28 cellular contexts compared by ENCODE assay signal in the genomic region with DNA sequence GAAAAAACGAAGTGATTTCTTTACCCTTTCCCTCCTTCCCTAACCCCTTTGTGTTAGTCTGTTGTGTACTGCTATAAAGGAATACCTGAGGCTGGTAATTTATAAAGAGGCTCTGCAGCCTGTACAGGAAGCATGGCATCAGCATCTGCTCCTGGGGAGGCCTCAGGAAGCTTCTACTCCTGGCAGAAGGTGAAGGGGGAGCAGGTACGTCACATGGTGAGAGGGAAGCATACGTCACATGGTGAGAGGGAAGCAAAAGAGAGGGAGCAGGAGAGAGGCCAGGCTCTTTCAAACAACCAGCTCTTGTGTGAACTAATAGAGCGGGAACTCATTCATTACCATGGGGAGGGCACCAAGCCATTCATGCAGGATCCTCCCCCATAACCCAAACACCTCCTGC.
DNase-seq lines count a peak whose midpoint lies in the region; ATAC-seq, FAIRE-seq and TF ChIP-seq lines count a peak whose summit lies in the region.
"Had no signal": no experiment of that assay in that cellular context is flagged by ENCODE, and none has a peak within 500 bp of the region (broad histone marks: within the 10 kb centered on the region; RNA-seq: fewer than 3 reads in every experiment).

No MANE protein-coding gene starts in this region.

- H3K4me1 ChIP-seq in HepG2 (ENCODE audit: insufficient read depth, low read length): no peaks in the 10 kb centered on the region
- no peaks in the 10 kb centered on the region for H3K4me1 ChIP-seq in right lobe of liver
- H3K4me1 ChIP-seq in uterus: no peaks in the 10 kb centered on the region
- H3K4me1 ChIP-seq: SJCRH30 had no signal

- H3K4me1 Mint-ChIP-seq in osteocyte (ENCODE audit: unreplicated experiment): no peaks in the 10 kb centered on the region
- peaks cover 2% of the 10 kb centered on the region for H3K4me1 Mint-ChIP-seq in T-helper 17 cell
- no peaks in the 10 kb centered on the region for H3K4me1 Mint-ChIP-seq in stimulated activated effector memory CD8-positive, alpha-beta T cell treated with anti-CD3 and anti-CD28 coated beads, Interleukin-12 subunit alpha, Interleukin-12 subunit beta, amount 100 ng/mL, for 72 hours

- TF ChIP-seq EP300 in HepG2 (IDR thresholded peaks at IDR 0.05; ENCODE audit: low read depth in 2 of 2, low read length in 2 of 2): no peak
- TF ChIP-seq EP300 in HepG2 (CRISPR knock-in tag; IDR thresholded peaks at IDR 0.05; ENCODE audit: borderline replicate concordance): no peak

- H3K27ac ChIP-seq in HepG2 (ENCODE audit: extremely low read length, insufficient read depth, low read length) (no peak overlapping the region), right lobe of liver (no peak overlapping the region), uterus (no peak overlapping the region)
- H3K27ac ChIP-seq: PC-9, SJCRH30 had no signal

- no peak for DNase-seq in HepG2 (ENCODE audit: low spot score)
- DNase-seq in right lobe of liver: no peak
- DNase-seq in left lobe of liver (ENCODE audit: low spot score): peak; percentile 2
- DNase-seq in osteocyte (ENCODE audit: extremely low spot score, unreplicated experiment): peak; percentile 40
- no peak for DNase-seq in T-helper 17 cell
- no peak for DNase-seq in uterus
- no peak for DNase-seq in stimulated activated effector memory CD8-positive, alpha-beta T cell treated with anti-CD3 and anti-CD28 coated beads, Interleukin-12 subunit alpha, Interleukin-12 subunit beta, amount 100 ng/mL, for 72 hours (ENCODE audit: low spot score in 2 of 2)
- DNase-seq: C1 segment of cervical spinal cord, DMS 273 treated with DMSO at 0.1 percent for 48 hours, DMS79 treated with DMSO at 0.1 percent for 48 hours, GF-D8, HFFc6, Kasumi-1, NCI-H1092 treated with DMSO at 0.1 percent for 48 hours, NCI-H1436 treated with DMSO at 0.1 percent for 48 hours, NCI-H187 treated with DMSO at 0.1 percent for 48 hours, NCI-H2171 treated with DMSO at 0.1 percent for 48 hours, NCI-H345, NCI-H510A treated with DMSO at 0.1 percent for 48 hours, NCI-H748 treated with DMSO at 0.1 percent for 48 hours had no signal

- no peak overlapping the region for H3K9ac ChIP-seq in HepG2 (ENCODE audit: insufficient read depth, low read depth, low read length)

- in situ Hi-C loops in HepG2 (cut with HindIII; ENCODE audit: extremely low pct_ligation_motif_present, low pct_unique_long_range_greater_than_20kb): loop anchor here (10.0 kb wide), 1 partner anchor 246 kb away; no protein-coding TSS in a partner anchor

- no peaks in the 10 kb centered on the region for H3K79me2 ChIP-seq in HepG2 (ENCODE audit: insufficient read depth, low read length)

- H3K36me3 ChIP-seq in HepG2 (replicated peaks in 1 of 2; ENCODE audit: control insufficient read depth in 1 of 2, insufficient read depth in 2 of 2, low read length in 2 of 2): no peaks in the 10 kb centered on the region
- H3K36me3 ChIP-seq in right lobe of liver: no peaks in the 10 kb centered on the region
- no peaks in the 10 kb centered on the region for H3K36me3 ChIP-seq in uterus
- H3K36me3 ChIP-seq: HAP-1, SJCRH30 had no signal

- intact Hi-C loops in HepG2 (cut with micrococcal nuclease; ENCODE audit: unreplicated experiment) (no loop called here), right lobe of liver (cut with DNase I) (no loop called here), uterus (cut with DNase I; ENCODE audit: low total_unique reads) (no loop called here)

- no peak overlapping the region for H3K27ac Mint-ChIP-seq in osteocyte (ENCODE audit: unreplicated experiment)
- H3K27ac Mint-ChIP-seq in T-helper 17 cell: no peak overlapping the region
- no peak overlapping the region for H3K27ac Mint-ChIP-seq in stimulated activated effector memory CD8-positive, alpha-beta T cell treated with anti-CD3 and anti-CD28 coated beads, Interleukin-12 subunit alpha, Interleukin-12 subunit beta, amount 100 ng/mL, for 72 hours
- H3K27ac Mint-ChIP-seq: CD8-positive, alpha-beta T cell; GM23338; HFFc6 had no signal

- H3K4me3 Mint-ChIP-seq in osteocyte (ENCODE audit: unreplicated experiment) (no peak overlapping the region), T-helper 17 cell (no peak overlapping the region)
- no peak overlapping the region for H3K4me3 Mint-ChIP-seq in stimulated activated effector memory CD8-positive, alpha-beta T cell treated with anti-CD3 and anti-CD28 coated beads, Interleukin-12 subunit alpha, Interleukin-12 subunit beta, amount 100 ng/mL, for 72 hours
- H3K4me3 Mint-ChIP-seq: CD8-positive, alpha-beta T cell; GM23338; HFFc6 had no signal

- CTCF ChIA-PET in HepG2 (lab: Yijun Ruan, JAX; ENCODE audit: low intra/inter-chr PET ratio, low total read pairs): no interaction called here

- H3K4me3 ChIP-seq in HepG2 (replicated peaks in 1 of 3; ENCODE audit: insufficient read depth in 1 of 3, low read depth in 2 of 3, low read length in 3 of 3) (no peak overlapping the region), right lobe of liver (no peak overlapping the region), uterus (no peak overlapping the region)
- H3K4me3 ChIP-seq: GM23338, HAP-1, K562, PC-9, SJCRH30 had no signal

- no peaks in the 10 kb centered on the region for H4K20me1 ChIP-seq in HepG2 (ENCODE audit: insufficient read depth, low read length)

- no peak for FAIRE-seq in HepG2 (lab: Jason Lieb, UNC)
- FAIRE-seq: GM12891, K562 had no signal

- no peak for TF ChIP-seq POLR2A in HepG2 (IDR thresholded peaks at IDR 0.05; ENCODE audit: insufficient read depth in 1 of 2, low read depth in 2 of 2, low read length in 2 of 2)
- no peak for TF ChIP-seq POLR2A in right lobe of liver (IDR thresholded peaks at IDR 0.05)
- no peak for TF ChIP-seq POLR2A in uterus (IDR thresholded peaks at IDR 0.05)

- H3K36me3 Mint-ChIP-seq in osteocyte (ENCODE audit: unreplicated experiment): no peaks in the 10 kb centered on the region
- no peaks in the 10 kb centered on the region for H3K36me3 Mint-ChIP-seq in T-helper 17 cell (ENCODE audit: low read depth)
- H3K36me3 Mint-ChIP-seq in stimulated activated effector memory CD8-positive, alpha-beta T cell treated with anti-CD3 and anti-CD28 coated beads, Interleukin-12 subunit alpha, Interleukin-12 subunit beta, amount 100 ng/mL, for 72 hours: no peaks in the 10 kb centered on the region
- H3K36me3 Mint-ChIP-seq: CD8-positive, alpha-beta T cell had no signal

- 9% methylated on average over 4 of the region's 4 CpGs for WGBS in HepG2 (ENCODE audit: low lambda C conversion rate)
- WGBS in right lobe of liver (ENCODE audit: insufficient coverage, low coverage, low lambda C conversion rate, missing lambda C conversion rate): 67% methylated on average over 3 of the region's 4 CpGs

- H3K27me3 Mint-ChIP-seq in osteocyte (ENCODE audit: unreplicated experiment) (peaks cover 11% of the 10 kb centered on the region), T-helper 17 cell (peaks cover 5% of the 10 kb centered on the region)

- TF ChIP-seq CTCF in HepG2 (CRISPR knock-in tag; IDR thresholded peaks at IDR 0.05): no peak
- TF ChIP-seq CTCF in right lobe of liver (IDR thresholded peaks at IDR 0.05): no peak
- TF ChIP-seq CTCF in osteocyte (IDR thresholded peaks at IDR 0.05): no peak
- no peak for TF ChIP-seq CTCF in uterus (IDR thresholded peaks at IDR 0.05)

- no peaks in the 10 kb centered on the region for H3K9me3 Mint-ChIP-seq in osteocyte (ENCODE audit: unreplicated experiment)
- no peaks in the 10 kb centered on the region for H3K9me3 Mint-ChIP-seq in stimulated activated effector memory CD8-positive, alpha-beta T cell treated with anti-CD3 and anti-CD28 coated beads, Interleukin-12 subunit alpha, Interleukin-12 subunit beta, amount 100 ng/mL, for 72 hours
- H3K9me3 Mint-ChIP-seq: CD8-positive, alpha-beta T cell; GM23338; HFFc6 had no signal

- ATAC-seq in HepG2 (no peak), right lobe of liver (no peak), left lobe of liver (no peak), T-helper 17 cell (no peak)
- no peak for ATAC-seq in stimulated activated effector memory CD8-positive, alpha-beta T cell treated with anti-CD3 and anti-CD28 coated beads, Interleukin-12 subunit alpha, Interleukin-12 subunit beta, amount 100 ng/mL, for 72 hours
- ATAC-seq: CD8-positive, alpha-beta T cell; GM23338; K562; Right ventricle myocardium inferior had no signal

- BruUV-seq in HepG2 (replicated peaks; lab: Mats Ljungman, UMichigan): no TSS peak

- POLR2A ChIA-PET in HepG2 (lab: Yijun Ruan, JAX): no interaction called here

- H3K9me3 ChIP-seq in HepG2 (ENCODE audit: low read length): no peaks in the 10 kb centered on the region
- no peaks in the 10 kb centered on the region for H3K9me3 ChIP-seq in right lobe of liver
- H3K9me3 ChIP-seq in T-helper 17 cell (ENCODE audit: control insufficient read depth, low read length, poor library complexity, severe bottlenecking): no peaks in the 10 kb centered on the region
- no peaks in the 10 kb centered on the region for H3K9me3 ChIP-seq in uterus
- H3K9me3 ChIP-seq: HAP-1, SJCRH30 had no signal

- H2AFZ ChIP-seq in HepG2 (ENCODE audit: low read length): no peak overlapping the region
- H2AFZ ChIP-seq: GM23338, PC-9 had no signal

- H3K27me3 ChIP-seq in HepG2 (ENCODE audit: control insufficient read depth in 1 of 2, insufficient read depth in 2 of 2, low read length in 2 of 2) (peaks cover 0 to 22% of the 10 kb centered on the region in 2 experiments; a peak in 4 of 5 replicates), right lobe of liver (no peaks in the 10 kb centered on the region), uterus (no peaks in the 10 kb centered on the region)
- H3K27me3 ChIP-seq: SJCRH30 had no signal

- TF ChIP-seq RAD21 in HepG2 (CRISPR knock-in tag; IDR thresholded peaks at IDR 0.05): no peak

- no peak overlapping the region for H3K4me2 ChIP-seq in HepG2 (ENCODE audit: low read depth, low read length)
- H3K4me2 ChIP-seq: GM23338, PC-9 had no signal

TF ChIP-seq in HepG2, 621 proteins besides CTCF, POLR2A, EP300 and RAD21:
- TF ChIP-seq ZNF557 (CRISPR knock-in tag; IDR thresholded peaks at IDR 0.05): no peak
- TF ChIP-seq CREB1 (IDR thresholded peaks at IDR 0.05): peak; percentile 81
- no peak for TF ChIP-seq CREB1 (CRISPR knock-in tag; IDR thresholded peaks at IDR 0.05)

Comparison
In these comparisons a context has a peak if more than half of its experiments do, and no peak if none do; other contexts are left out.
1. DNase-seq: peak in left lobe of liver (single experiment) and osteocyte (single experiment); none in HepG2 (single experiment), right lobe of liver (0 of 3), T-helper 17 cell (0 of 3), uterus (0 of 2) and stimulated activated effector memory CD8-positive, alpha-beta T cell treated with anti-CD3 and anti-CD28 coated beads, Interleukin-12 subunit alpha, Interleukin-12 subunit beta, amount 100 ng/mL, for 72 hours (0 of 2).